ENCODE assay signal across 11 cellular contexts in genomic region chr20:2402271-2402980, GRCh38. TPM values are rescaled to one million over a fixed set of nuclear protein-coding genes. Genes with fewer than 3 reads are reported as not detected.
DNase-seq lines count a peak whose midpoint lies in the region; ATAC-seq and TF ChIP-seq lines count a peak whose summit lies in the region.
"Had no signal": no experiment of that assay in that cellular context is flagged by ENCODE, and none has a peak within 500 bp of the region (broad histone marks: within the 10 kb centered on the region; RNA-seq: fewer than 3 reads in every experiment).

No MANE protein-coding gene starts in this region.

- ATAC-seq in GM18867 (IDR thresholded peaks at IDR 0.05; ENCODE audit: unreplicated experiment) (no peak), GM19328 (IDR thresholded peaks at IDR 0.05; ENCODE audit: unreplicated experiment) (no peak)
- ATAC-seq in activated T-helper 17 cell treated with anti-CD3 and anti-CD28 coated beads, Interleukin-2, amount 50 U/mL, for 72 hours (replicated peaks) = no peak

- no peak overlapping the region for H3K4me3 Mint-ChIP-seq in activated T-helper 17 cell treated with anti-CD3 and anti-CD28 coated beads, Interleukin-2, amount 50 U/mL, for 72 hours
- H3K4me3 Mint-ChIP-seq: central memory CD8-positive, alpha-beta T cell had no signal

- peaks cover 5% of the 10 kb centered on the region for H3K27me3 Mint-ChIP-seq in activated T-helper 17 cell treated with anti-CD3 and anti-CD28 coated beads, Interleukin-2, amount 50 U/mL, for 72 hours

- H3K4me1 Mint-ChIP-seq in activated T-helper 17 cell treated with anti-CD3 and anti-CD28 coated beads, Interleukin-2, amount 50 U/mL, for 72 hours = no peaks in the 10 kb centered on the region
- H3K4me1 Mint-ChIP-seq: central memory CD8-positive, alpha-beta T cell had no signal

- no peaks in the 10 kb centered on the region for H3K36me3 Mint-ChIP-seq in activated T-helper 17 cell treated with anti-CD3 and anti-CD28 coated beads, Interleukin-2, amount 50 U/mL, for 72 hours (ENCODE audit: low read depth)

- no peak for TF ChIP-seq POLR2A in NB4 (IDR thresholded peaks at IDR 0.05; ENCODE audit: extremely low read depth, insufficient read length)

- H3K4me3 ChIP-seq in NB4 (ENCODE audit: low read depth, low read length) = no peak overlapping the region
- H3K4me3 ChIP-seq: BLaER1 had no signal

- DNase-seq in NCI-H146 (lab: John Stamatoyannopoulos, UW) = peak; percentile 19
- no peak for DNase-seq in NCI-H146 treated with DMSO at 0.1 percent for 48 hours (lab: John Stamatoyannopoulos, UW; ENCODE audit: unreplicated experiment)
- peak; percentile 39 for DNase-seq in NB4 (ENCODE audit: low read depth)
- peak; percentile 19 for DNase-seq in ecto neural progenitor cell (ENCODE audit: low spot score)
- DNase-seq in renal cortical epithelial cell (ENCODE audit: low read depth) = peak; percentile 51

- peak; percentile 30 for TF ChIP-seq CTCF in NB4 (IDR thresholded peaks at IDR 0.05; ENCODE audit: low read depth, low read length)

- no peaks in the 10 kb centered on the region for H3K9me3 Mint-ChIP-seq in activated T-helper 17 cell treated with anti-CD3 and anti-CD28 coated beads, Interleukin-2, amount 50 U/mL, for 72 hours
- H3K9me3 Mint-ChIP-seq: central memory CD8-positive, alpha-beta T cell had no signal

- H3K27ac Mint-ChIP-seq in activated T-helper 17 cell treated with anti-CD3 and anti-CD28 coated beads, Interleukin-2, amount 50 U/mL, for 72 hours = no peak overlapping the region

RNA-seq across cellular contexts. Expression of gene TGM6, which starts 21.7 kb away (rescaled TPM):
- not detected in 2 replicates for total RNA-seq in renal cortical epithelial cell
- not detected for total RNA-seq in activated T-helper 17 cell treated with anti-CD3 and anti-CD28 coated beads, Interleukin-2, amount 50 U/mL, for 72 hours
- total RNA-seq: posterior vena cava had no signal
